19 cellular contexts compared by ENCODE assay signal in genomic region chr4:6473264-6474052, GRCh38. TPM values are rescaled to one million over a fixed set of nuclear protein-coding genes. Genes with fewer than 3 reads are reported as not detected.
A peak's percentile ranks its signal among the peaks of the same experiment; 100 is the strongest.
DNase-seq lines count a peak whose midpoint lies in the region; ATAC-seq and TF ChIP-seq lines count a peak whose summit lies in the region.
"Had no signal": no experiment of that assay in that cellular context is flagged by ENCODE, and none has a peak within 500 bp of the region (broad histone marks: within the 10 kb centered on the region; RNA-seq: fewer than 3 reads in every experiment).

No MANE protein-coding gene starts in this region.

- no peaks in the 10 kb centered on the region for H3K9me2 ChIP-seq in neural cell (ENCODE audit: insufficient read depth, low read length)

- peaks cover 0 to 26% (median 16%) of the 10 kb centered on the region in 4 donors for H3K4me1 ChIP-seq in tibial artery
- H3K4me1 ChIP-seq: SJCRH30 had no signal

- H3K4me3 ChIP-seq in neural cell (ENCODE audit: low read length): peak overlapping the region; percentile 68
- H3K4me3 ChIP-seq in tibial artery: no peak overlapping the region
- H3K4me3 ChIP-seq: heart left ventricle, SJCRH30, transverse colon had no signal

- no peaks in the 10 kb centered on the region for H3K9me3 Mint-ChIP-seq in activated naive CD4-positive, alpha-beta T cell treated with anti-CD3 and anti-CD28 coated beads, Interleukin-2, amount 10 ng/mL, durations not matched to agents 7 days and 5 days
- H3K9me3 Mint-ChIP-seq: central memory CD8-positive, alpha-beta T cell; T-helper 1 cell treated with Interleukin-12 subunit alpha and Interleukin-12 subunit beta and Interleukin-4 antibody, amounts not matched to agents 30 μg/mL and 1 μg/mL, for 36 hours had no signal

- TF ChIP-seq EP300 in neural cell (conservative IDR thresholded peaks at IDR 0.05; ENCODE audit: poor library complexity, severe bottlenecking): no peak

- peak overlapping the region; percentile 76 for H3K9ac ChIP-seq in neural cell (ENCODE audit: low read length)

- H3K9me3 ChIP-seq in neural cell (ENCODE audit: low read length) (no peaks in the 10 kb centered on the region), tibial artery (no peaks in the 10 kb centered on the region)
- H3K9me3 ChIP-seq: heart left ventricle, SJCRH30, transverse colon had no signal

- H3K4me3 Mint-ChIP-seq in activated naive CD4-positive, alpha-beta T cell treated with anti-CD3 and anti-CD28 coated beads, Interleukin-2, amount 10 ng/mL, durations not matched to agents 7 days and 5 days: no peak overlapping the region
- H3K4me3 Mint-ChIP-seq: activated CD8-positive, alpha-beta T cell treated with anti-CD3 and anti-CD28 coated beads, Interleukin-2, amount 10 ng/mL, durations not matched to agents 7 days and 5 days; T-helper 1 cell treated with Interleukin-12 subunit alpha and Interleukin-12 subunit beta and Interleukin-4 antibody, amounts not matched to agents 30 μg/mL and 1 μg/mL, for 36 hours had no signal

- H3K27me3 ChIP-seq in neural cell (ENCODE audit: insufficient read depth, low read depth, low read length) (peaks cover 47% of the 10 kb centered on the region), tibial artery (peaks cover 0 to 79% of the 10 kb centered on the region in 2 donors)

- H3K79me2 ChIP-seq in neural cell (replicated peaks; ENCODE audit: insufficient read depth, low read length): no peaks in the 10 kb centered on the region

- peaks cover 7% of the 10 kb centered on the region for H3K4me1 Mint-ChIP-seq in activated naive CD4-positive, alpha-beta T cell treated with anti-CD3 and anti-CD28 coated beads, Interleukin-2, amount 10 ng/mL, durations not matched to agents 7 days and 5 days
- H3K4me1 Mint-ChIP-seq: central memory CD8-positive, alpha-beta T cell had no signal

- peak overlapping the region; percentile 45 for H3K27ac ChIP-seq in neural cell (ENCODE audit: low read length)
- no peak overlapping the region for H3K27ac ChIP-seq in tibial artery
- H3K27ac ChIP-seq: heart left ventricle, SJCRH30, transverse colon had no signal

- peaks cover 80% of the 10 kb centered on the region for H3K27me3 Mint-ChIP-seq in activated naive CD4-positive, alpha-beta T cell treated with anti-CD3 and anti-CD28 coated beads, Interleukin-2, amount 10 ng/mL, durations not matched to agents 7 days and 5 days

- H2AFZ ChIP-seq in neural cell (ENCODE audit: low read depth, low read length): no peak overlapping the region

- no peaks in the 10 kb centered on the region for H4K20me1 ChIP-seq in neural cell (ENCODE audit: insufficient read depth)

- TF ChIP-seq CTCF in neural cell (IDR thresholded peaks at IDR 0.05; ENCODE audit: poor library complexity, severe bottlenecking) (no peak), tibial artery (IDR thresholded peaks at IDR 0.05) (no peak)

- DNase-seq in activated naive CD4-positive, alpha-beta T cell treated with anti-CD3 and anti-CD28 coated beads, Interleukin-2, amount 10 ng/mL, durations not matched to agents 7 days and 5 days: peak; percentile 10
- no peak for DNase-seq in activated naive CD4-positive, alpha-beta T cell treated with anti-CD3 and anti-CD28 coated beads, Interleukin-2, amount 50 U/mL, for 16 hours
- DNase-seq in ecto neural progenitor cell (ENCODE audit: low spot score): peak; percentile 41
- DNase-seq in tibial artery: no peak
- no peak for DNase-seq in activated gamma-delta T cell (lab: John Stamatoyannopoulos, UW)
- DNase-seq in NCI-H187 treated with DMSO at 0.1 percent for 48 hours (lab: John Stamatoyannopoulos, UW): no peak
- DNase-seq: activated CD8-positive, alpha-beta T cell treated with anti-CD3 and anti-CD28 coated beads, Interleukin-2, amount 10 ng/mL, durations not matched to agents 7 days and 5 days; effector memory CD4-positive, alpha-beta T cell; heart left ventricle; naive B cell; NCI-H1436 treated with DMSO at 0.1 percent for 48 hours; NCI-H774; stimulated activated naive CD4-positive, alpha-beta T cell treated with Interleukin-2 at 50 U/mL for 16 hours; transverse colon had no signal

- H3K27ac Mint-ChIP-seq in activated naive CD4-positive, alpha-beta T cell treated with anti-CD3 and anti-CD28 coated beads, Interleukin-2, amount 10 ng/mL, durations not matched to agents 7 days and 5 days: no peak overlapping the region
- H3K27ac Mint-ChIP-seq: activated CD8-positive, alpha-beta T cell treated with anti-CD3 and anti-CD28 coated beads, Interleukin-2, amount 10 ng/mL, durations not matched to agents 7 days and 5 days; naive B cell; T-helper 1 cell treated with Interleukin-12 subunit alpha and Interleukin-12 subunit beta and Interleukin-4 antibody, amounts not matched to agents 30 μg/mL and 1 μg/mL, for 36 hours had no signal

- no peaks in the 10 kb centered on the region for H3K36me3 Mint-ChIP-seq in activated naive CD4-positive, alpha-beta T cell treated with anti-CD3 and anti-CD28 coated beads, Interleukin-2, amount 10 ng/mL, durations not matched to agents 7 days and 5 days

- H3K36me3 ChIP-seq in neural cell (ENCODE audit: insufficient read depth, low read length) (no peaks in the 10 kb centered on the region), tibial artery (no peaks in the 10 kb centered on the region)
- H3K36me3 ChIP-seq: heart left ventricle, SJCRH30, transverse colon had no signal

- TF ChIP-seq RAD21 in neural cell (conservative IDR thresholded peaks at IDR 0.05): no peak

- ATAC-seq in GM18520 (IDR thresholded peaks at IDR 0.05; ENCODE audit: unreplicated experiment): no peak

- no peak overlapping the region for H3K4me2 ChIP-seq in neural cell (ENCODE audit: low read length)

- CTCF ChIA-PET in activated naive CD4-positive, alpha-beta T cell treated with anti-CD3 and anti-CD28 coated beads, Interleukin-2, amount 10 ng/mL, durations not matched to agents 7 days and 5 days (lab: Charles Lee): no interaction called here

- no peaks in the 10 kb centered on the region for H3F3A ChIP-seq in neural cell (ENCODE audit: insufficient read depth, low read length, poor library complexity, severe bottlenecking)

- intact Hi-C loops in tibial artery (cut with DNase I; ENCODE audit: low total_unique reads): no loop called here

TF ChIP-seq in neural cell, 6 proteins besides CTCF, POLR2A, EP300 and RAD21:
- TF ChIP-seq POLR2AphosphoS5 (IDR thresholded peaks at IDR 0.05) (no peak), EZH2 (IDR thresholded peaks at IDR 0.05; ENCODE audit: borderline replicate concordance, insufficient read depth, low read length, poor library complexity, severe bottlenecking) (no peak), TAF1 (IDR thresholded peaks at IDR 0.05; ENCODE audit: low read depth) (no peak), SMC3 (conservative IDR thresholded peaks at IDR 0.05; ENCODE audit: poor library complexity) (no peak), MXI1 (conservative IDR thresholded peaks at IDR 0.05; ENCODE audit: poor library complexity, severe bottlenecking) (no peak), REST (IDR thresholded peaks at IDR 0.05; ENCODE audit: borderline replicate concordance) (no peak)

RNA-seq across cellular contexts. Expression of gene PPP2R2C, which starts 1.0 kb away (rescaled TPM):
- 34.4 and 41.2 TPM in 2 replicates for polyA plus RNA-seq in neural cell
- 73.6 and 75.0 TPM in 2 replicates for polyA minus RNA-seq in neural cell

Comparison
In these comparisons a context has a peak if more than half of its experiments do, and no peak if none do; other contexts are left out.
1. DNase-seq: peak in activated naive CD4-positive, alpha-beta T cell treated with anti-CD3 and anti-CD28 coated beads, Interleukin-2, amount 10 ng/mL, durations not matched to agents 7 days and 5 days (single experiment) and ecto neural progenitor cell (single experiment); none in activated naive CD4-positive, alpha-beta T cell treated with anti-CD3 and anti-CD28 coated beads, Interleukin-2, amount 50 U/mL, for 16 hours (single experiment), tibial artery (0 of 2), activated gamma-delta T cell (single experiment) and NCI-H187 treated with DMSO at 0.1 percent for 48 hours (single experiment).